ENCODE assay signal across 8 cellular contexts in genomic region chr6:30411515-30412207, GRCh38.
A peak's percentile ranks its signal among the peaks of the same experiment; 100 is the strongest.
DNase-seq lines count a peak whose midpoint lies in the region; ATAC-seq, FAIRE-seq and TF ChIP-seq lines count a peak whose summit lies in the region.

No MANE protein-coding gene starts in this region.

- intact Hi-C loops in OCI-LY7 (cut with micrococcal nuclease; ENCODE audit: unreplicated experiment) = no loop called here

- H3K27ac ChIP-seq in GM23248 = no peak overlapping the region
- H3K27ac ChIP-seq in OCI-LY7 (ENCODE audit: low read depth, low read length, poor library complexity, severe bottlenecking) = no peak overlapping the region

- H4K20me1 ChIP-seq in GM23248 (ENCODE audit: insufficient read depth) (no peaks in the 10 kb centered on the region), OCI-LY7 (ENCODE audit: insufficient read depth, low read length) (no peaks in the 10 kb centered on the region)

- no peak overlapping the region for H3K9ac ChIP-seq in GM23248

- no peak overlapping the region for H3K4me2 ChIP-seq in GM23248 (ENCODE audit: unreplicated experiment)
- peak overlapping the region; percentile 50; the same call in 1 of the 2 replicates for H3K4me2 ChIP-seq in OCI-LY7 (ENCODE audit: low read length)

- no peak overlapping the region for H3K4me3 Mint-ChIP-seq in progenitor cell of endocrine pancreas (ENCODE audit: low read depth)

- peaks cover 30% of the 10 kb centered on the region for H3K27me3 Mint-ChIP-seq in progenitor cell of endocrine pancreas

- no peaks in the 10 kb centered on the region for H3K9me2 ChIP-seq in GM23248 (ENCODE audit: insufficient read depth)
- H3K9me2 ChIP-seq in OCI-LY7 (ENCODE audit: insufficient read depth, low read length) = no peaks in the 10 kb centered on the region

- no peaks in the 10 kb centered on the region for H3K36me3 Mint-ChIP-seq in progenitor cell of endocrine pancreas (ENCODE audit: insufficient read depth)

- H3K4me1 ChIP-seq in GM23248 (ENCODE audit: insufficient read depth) (no peaks in the 10 kb centered on the region), OCI-LY7 (ENCODE audit: insufficient read depth, low read length, poor library complexity, severe bottlenecking) (no peaks in the 10 kb centered on the region)

- H3K79me2 ChIP-seq in GM23248 (ENCODE audit: insufficient read depth) (no peaks in the 10 kb centered on the region), OCI-LY7 (ENCODE audit: insufficient read depth, low read depth, low read length) (no peaks in the 10 kb centered on the region)

- no TSS peak for BruUV-seq in OCI-LY7 (replicated peaks; lab: Mats Ljungman, UMichigan)

- no peak for ATAC-seq in HG02981 (IDR thresholded peaks at IDR 0.05; ENCODE audit: unreplicated experiment)

- no peak overlapping the region for H3K27ac Mint-ChIP-seq in progenitor cell of endocrine pancreas

- H3K27me3 ChIP-seq in GM23248 (replicated peaks; ENCODE audit: insufficient read depth) = peaks cover 34% of the 10 kb centered on the region

- peaks cover 20% of the 10 kb centered on the region for H3K9me3 Mint-ChIP-seq in progenitor cell of endocrine pancreas (ENCODE audit: low read depth)

- 27 to 28% methylated on average over 17 of the region's 17 CpGs for WGBS in GM23248 (ENCODE audit: low coverage in 1 of 2, low lambda C conversion rate in 2 of 2, missing lambda C conversion rate in 2 of 2), 2 experiments

- CTCF ChIA-PET in AG04449 (lab: Yijun Ruan, JAX) (interaction anchor here (0.6 to 1.5 kb wide), 12 partner anchors 12 to 177 kb away, joined by 3 to 8 read pairs (median 4); no protein-coding TSS in a partner anchor), OCI-LY7 (lab: Charles Lee; ENCODE audit: unreplicated experiment) (no interaction called here)

- H3K4me1 Mint-ChIP-seq in progenitor cell of endocrine pancreas (ENCODE audit: low read depth) = no peaks in the 10 kb centered on the region

- no peaks in the 10 kb centered on the region for H3F3A ChIP-seq in GM23248 (ENCODE audit: insufficient read depth)

- POLR2A ChIA-PET in AG04449 (lab: Yijun Ruan, JAX) (no interaction called here), OCI-LY7 (lab: Charles Lee) (no interaction called here)

- H3K9me3 ChIP-seq in GM23248 (ENCODE audit: low read depth) = no peaks in the 10 kb centered on the region
- H3K9me3 ChIP-seq in OCI-LY7 (ENCODE audit: low read length) = no peaks in the 10 kb centered on the region

- H2AFZ ChIP-seq in GM23248 (no peak overlapping the region), OCI-LY7 (ENCODE audit: low read length) (peak overlapping the region; percentile 39; the same call in 1 of the 2 replicates)

- H3K4me3 ChIP-seq in AG04449 (ENCODE audit: low read depth, low read length) = no peak overlapping the region
- no peak overlapping the region for H3K4me3 ChIP-seq in GM23248
- no peak overlapping the region for H3K4me3 ChIP-seq in OCI-LY7 (ENCODE audit: low read depth, low read length, poor library complexity, severe bottlenecking)
- no peak overlapping the region for H3K4me3 ChIP-seq in fibroblast of the aortic adventitia (ENCODE audit: low read depth, low read length)

- peak; percentile 80 for TF ChIP-seq CTCF in AG04449 (IDR thresholded peaks at IDR 0.05; ENCODE audit: insufficient read depth, low read length, missing control alignments)
- TF ChIP-seq CTCF in OCI-LY7 (conservative IDR thresholded peaks at IDR 0.05; ENCODE audit: low read length) = peak; percentile 82
- peak; percentile 85 for TF ChIP-seq CTCF in fibroblast of the aortic adventitia (IDR thresholded peaks at IDR 0.05; ENCODE audit: insufficient read depth, low read length)
- peak; percentile 81 for TF ChIP-seq CTCF in progenitor cell of endocrine pancreas (IDR thresholded peaks at IDR 0.05; ENCODE audit: unreplicated experiment)

- in situ Hi-C loops in GM23248 (cut with MboI) = no loop called here

- no peak for DNase-seq in AG04449 (ENCODE audit: low read depth, low spot score)
- peak; percentile 57 for DNase-seq in GM23248
- peak; percentile 57 for DNase-seq in OCI-LY7 (ENCODE audit: low spot score)
- DNase-seq in activated T-cell treated with anti-CD3 and anti-CD28 coated beads for 48 hours (ENCODE audit: low read depth) = peak; percentile 45
- peak; percentile 39 for DNase-seq in fibroblast of the aortic adventitia (ENCODE audit: low read depth)
- DNase-seq in progenitor cell of endocrine pancreas (ENCODE audit: low spot score, unreplicated experiment) = peak; percentile 29
- DNase-seq in urothelium cell line (ENCODE audit: low spot score) = peak; percentile 25

- H3K36me3 ChIP-seq in GM23248 (ENCODE audit: low read depth) (no peaks in the 10 kb centered on the region), OCI-LY7 (ENCODE audit: insufficient read depth, low read length) (no peaks in the 10 kb centered on the region)

- FAIRE-seq in urothelium cell line (lab: Jason Lieb, UNC) = no peak
